8 cellular contexts compared by ENCODE assay signal in genomic region chr1:153922076-153922837, GRCh38. TPM values are rescaled to one million over a fixed set of nuclear protein-coding genes. Genes with fewer than 3 reads are reported as not detected.
A peak's percentile ranks its signal among the peaks of the same experiment; 100 is the strongest.
DNase-seq lines count a peak whose midpoint lies in the region; ATAC-seq and TF ChIP-seq lines count a peak whose summit lies in the region.

No MANE protein-coding gene starts in this region.

- no peak for TF ChIP-seq RAD21 in SK-N-SH (IDR thresholded peaks at IDR 0.05; ENCODE audit: low read length)

- DNase-seq in GM10266 (ENCODE audit: extremely low spot score) (no peak), HPDE6-E6E7 (ENCODE audit: extremely low spot score) (peak; percentile 55), SK-N-SH (peak; percentile 78), T47D (ENCODE audit: low read depth in 1 of 2, low spot score in 1 of 2) (peak; percentile 51 to 87), left lobe of liver (ENCODE audit: low spot score) (peak; percentile 54), glomerular visceral epithelial cell (ENCODE audit: extremely low spot score) (no peak)
- DNase-seq in stimulated activated CD4-positive, alpha-beta T cell treated with anti-CD3 and anti-CD28 coated beads, TNF-alpha, amount 100 ng/mL, for 24 hours (ENCODE audit: low read depth in 3 of 3), result peak in 2 of 3 experiments; percentile 36 to 71

- H3F3A ChIP-seq in SK-N-SH (replicated peaks; ENCODE audit: insufficient read depth), result peaks cover 8% of the 10 kb centered on the region

- peak overlapping the region; percentile 88 for H3K9ac ChIP-seq in SK-N-SH

- H3K27me3 ChIP-seq in SK-N-SH (ENCODE audit: insufficient read depth), result no peaks in the 10 kb centered on the region

- POLR2A ChIA-PET in SK-N-SH (lab: Yijun Ruan, JAX), result interaction anchor here (1.0 to 1.9 kb wide), 8 partner anchors 21 to 298 kb away, joined by 3 to 8 read pairs (median 4); partner anchors contain the start of genes RPS27 and UBAP2L

- TF ChIP-seq EP300 in SK-N-SH (IDR thresholded peaks at IDR 0.05; ENCODE audit: borderline replicate concordance in 1 of 2, low read depth in 1 of 2, low read length in 1 of 2), result no peak

- whole genome bisulfite sequencing in SK-N-SH (ENCODE audit: low lambda C conversion rate), result 2% methylated on average over 38 of the region's 68 CpGs

- H3K9me2 ChIP-seq in SK-N-SH, result no peaks in the 10 kb centered on the region

- H3K9me3 ChIP-seq in SK-N-SH, result no peaks in the 10 kb centered on the region

- H3K4me2 ChIP-seq in SK-N-SH, result peak overlapping the region; percentile 92

- TF ChIP-seq CTCF in GM10266 (IDR thresholded peaks at IDR 0.05; ENCODE audit: control insufficient read depth, insufficient read depth, low read depth, missing control alignments) (peak; percentile 51), SK-N-SH (IDR thresholded peaks at IDR 0.05) (no peak; the same call in 1 of the 2 replicates)

- CTCF ChIA-PET in SK-N-SH (lab: Yijun Ruan, JAX), result interaction anchor here (0.8 to 2.5 kb wide), 11 partner anchors 8 to 826 kb away, joined by 3 to 15 read pairs (median 7); partner anchors contain the start of genes CREB3L4, DENND4B and RAB13

- peaks cover 61% of the 10 kb centered on the region for H3K79me2 ChIP-seq in SK-N-SH (ENCODE audit: insufficient read depth)

- peaks cover 45% of the 10 kb centered on the region for H4K20me1 ChIP-seq in SK-N-SH (ENCODE audit: insufficient read depth)

- peaks cover 17 to 22% of the 10 kb centered on the region in 2 experiments for H3K4me1 ChIP-seq in SK-N-SH (ENCODE audit: control insufficient read depth in 1 of 2, insufficient read depth in 2 of 2, low read depth in 1 of 2, low read length in 1 of 2)

- peak; percentile 35 for ATAC-seq in GM21360 (IDR thresholded peaks at IDR 0.05; ENCODE audit: unreplicated experiment)
- peak; percentile 56 for ATAC-seq in left lobe of liver

- H3K27ac ChIP-seq in SK-N-SH (ENCODE audit: low read depth in 2 of 2, low read length in 1 of 2), result peak overlapping the region; percentile 59 to 79

- H2AFZ ChIP-seq in SK-N-SH (ENCODE audit: low read depth), result peak overlapping the region; percentile 83

- in situ Hi-C loops in T47D (cut with HindIII; ENCODE audit: low pct_unique_long_range_greater_than_20kb, low sequenced_read_pairs), result no loop called here

- H3K36me3 ChIP-seq in SK-N-SH (replicated peaks in 1 of 2; ENCODE audit: control insufficient read depth in 1 of 2, insufficient read depth in 2 of 2, low read length in 1 of 2), result peaks cover 0 to 12% of the 10 kb centered on the region in 2 experiments

- H3K4me3 ChIP-seq in SK-N-SH (ENCODE audit: low read depth in 2 of 2, low read length in 1 of 2), result peak overlapping the region; percentile 68 to 90

TF ChIP-seq in SK-N-SH, 30 proteins besides CTCF, POLR2A, EP300 and RAD21:
- no peak for TF ChIP-seq USF2 (IDR thresholded peaks at IDR 0.05; ENCODE audit: borderline replicate concordance, low read depth, low read length)
- TF ChIP-seq RCOR1 (IDR thresholded peaks at IDR 0.05; ENCODE audit: low read length), result no peak
- no peak for TF ChIP-seq TAF1 (IDR thresholded peaks at IDR 0.05; ENCODE audit: borderline replicate concordance, low read depth, low read length)
- TF ChIP-seq ELF1 (IDR thresholded peaks at IDR 0.05), result no peak
- TF ChIP-seq FOXJ3 (CRISPR knock-in tag; IDR thresholded peaks at IDR 0.05), result no peak
- no peak for TF ChIP-seq GABPA (IDR thresholded peaks at IDR 0.05; ENCODE audit: low read depth)
- no peak for TF ChIP-seq NRF1 (IDR thresholded peaks at IDR 0.05; ENCODE audit: low read depth, low read length)
- TF ChIP-seq CHD2 (IDR thresholded peaks at IDR 0.05; ENCODE audit: low read length, partially characterized antibody), result peak; percentile 43
- no peak for TF ChIP-seq FOXM1 (IDR thresholded peaks at IDR 0.05; ENCODE audit: low read depth)
- TF ChIP-seq MAX (IDR thresholded peaks at IDR 0.05; ENCODE audit: low read depth), result peak; percentile 32; the same call in 1 of the 2 replicates
- TF ChIP-seq SMC3 (IDR thresholded peaks at IDR 0.05; ENCODE audit: low read depth, low read length), result 0 out of 2 replicates have a peak, but pooled peaks have one; percentile 2
- no peak for TF ChIP-seq POLR2AphosphoS5 (IDR thresholded peaks at IDR 0.05; ENCODE audit: low read depth, low read length)
- no peak for TF ChIP-seq EZH2phosphoT487 (IDR thresholded peaks at IDR 0.05; ENCODE audit: borderline replicate concordance, low read depth)
- TF ChIP-seq FOSL2 (IDR thresholded peaks at IDR 0.05; ENCODE audit: borderline replicate concordance, low read depth), result no peak
- TF ChIP-seq YY1 (IDR thresholded peaks at IDR 0.05; ENCODE audit: low read depth), result 0 out of 2 replicates have a peak, but pooled peaks have one; percentile 22
- TF ChIP-seq MXI1 (IDR thresholded peaks at IDR 0.05; ENCODE audit: low read depth, low read length), result no peak
- no peak for TF ChIP-seq RFX5 (IDR thresholded peaks at IDR 0.05; ENCODE audit: low read length)
- TF ChIP-seq REST (IDR thresholded peaks at IDR 0.05; ENCODE audit: low read depth, low read length), result no peak
- no peak for TF ChIP-seq ZBTB33 (IDR thresholded peaks at IDR 0.05; ENCODE audit: borderline replicate concordance, low read depth)

RNA-seq across cellular contexts. Expression of gene GATAD2B, which starts 0.5 kb away (rescaled TPM):
- 2.7 and 2.8 TPM in 2 replicates for polyA plus RNA-seq in SK-N-SH (2012; rRNA removed)
- 2.9 and 4.0 TPM in 2 replicates for polyA plus RNA-seq in SK-N-SH (2012; cell fraction: cytosol; rRNA removed)
- polyA plus RNA-seq in SK-N-SH (2012; cell fraction: nucleus; rRNA removed), result 5.9 and 8.3 TPM in 2 replicates
- total RNA-seq in left lobe of liver, result 18.9 TPM

RNA-seq across cellular contexts. Expression of gene DENND4B, which starts 24.3 kb away (rescaled TPM):
- 27.3 and 29.6 TPM in 2 replicates for polyA plus RNA-seq in SK-N-SH (2012; rRNA removed)
- 6.6 and 11.3 TPM in 2 replicates for polyA plus RNA-seq in SK-N-SH (2012; cell fraction: cytosol; rRNA removed)
- polyA plus RNA-seq in SK-N-SH (2012; cell fraction: nucleus; rRNA removed), result 151 and 153 TPM in 2 replicates
- total RNA-seq in left lobe of liver, result 25.4 TPM

RNA-seq across cellular contexts. Expression of gene CRTC2, which starts 36.2 kb away (rescaled TPM):
- polyA plus RNA-seq in SK-N-SH (2012; rRNA removed), result 25.5 and 26.2 TPM in 2 replicates
- 8.8 and 11.5 TPM in 2 replicates for polyA plus RNA-seq in SK-N-SH (2012; cell fraction: cytosol; rRNA removed)
- 86.4 and 89.5 TPM in 2 replicates for polyA plus RNA-seq in SK-N-SH (2012; cell fraction: nucleus; rRNA removed)
- 23.8 TPM for total RNA-seq in left lobe of liver

RNA-seq across cellular contexts. Expression of gene SLC39A1, which starts 41.1 kb away (rescaled TPM):
- polyA plus RNA-seq in SK-N-SH (2012; rRNA removed), result 89.6 and 113 TPM in 2 replicates
- polyA plus RNA-seq in SK-N-SH (2012; cell fraction: cytosol; rRNA removed), result 67.8 and 93.4 TPM in 2 replicates
- 41.8 and 53.1 TPM in 2 replicates for polyA plus RNA-seq in SK-N-SH (2012; cell fraction: nucleus; rRNA removed)
- 38.8 TPM for total RNA-seq in left lobe of liver

RNA-seq across cellular contexts. Expression of gene CREB3L4, which starts 45.4 kb away (rescaled TPM):
- polyA plus RNA-seq in SK-N-SH (2012; rRNA removed), result 12.8 and 16.6 TPM in 2 replicates
- polyA plus RNA-seq in SK-N-SH (2012; cell fraction: cytosol; rRNA removed), result 6.2 and 9.5 TPM in 2 replicates
- 41.2 and 42.8 TPM in 2 replicates for polyA plus RNA-seq in SK-N-SH (2012; cell fraction: nucleus; rRNA removed)
- total RNA-seq in left lobe of liver, result 9.0 TPM

Comparison
In these comparisons a context has a peak if more than half of its experiments do, and no peak if none do; other contexts are left out.
1. DNase-seq: peak in HPDE6-E6E7 (single experiment), SK-N-SH (single experiment), T47D (2 of 2), left lobe of liver (single experiment) and stimulated activated CD4-positive, alpha-beta T cell treated with anti-CD3 and anti-CD28 coated beads, TNF-alpha, amount 100 ng/mL, for 24 hours (2 of 3); none in GM10266 (single experiment) and glomerular visceral epithelial cell (single experiment).